In genomic region chr3:50321146-50321843, GRCh38 we compare ENCODE assay signal across 8 cellular contexts. TPM values are rescaled to one million over a fixed set of nuclear protein-coding genes. Genes with fewer than 3 reads are reported as not detected.
DNase-seq lines count a peak whose midpoint lies in the region; ATAC-seq and TF ChIP-seq lines count a peak whose summit lies in the region.

No MANE protein-coding gene starts in this region.

- H4K20me1 ChIP-seq in DND-41 (ENCODE audit: insufficient read depth, low read length) (peaks cover 19% of the 10 kb centered on the region; the same call in 1 of the 2 replicates), KMS-11 (ENCODE audit: insufficient read depth) (no peaks in the 10 kb centered on the region)

- TF ChIP-seq CTCF in DND-41 (IDR thresholded peaks at IDR 0.05; ENCODE audit: borderline replicate concordance, extremely low read depth, low read length, poor library complexity, severe bottlenecking) (no peak), KMS-11 (conservative IDR thresholded peaks at IDR 0.05; ENCODE audit: low read depth, low read length) (no peak), fibroblast of villous mesenchyme (IDR thresholded peaks at IDR 0.05; ENCODE audit: insufficient read depth, low read depth, low read length) (no peak), neural crest cell (conservative IDR thresholded peaks at IDR 0.05) (no peak)

- H3K36me3 ChIP-seq in DND-41 (ENCODE audit: insufficient read depth, low read length) (peaks cover 59% of the 10 kb centered on the region), KMS-11 (ENCODE audit: insufficient read depth) (no peaks in the 10 kb centered on the region)

- no peaks in the 10 kb centered on the region for H3K9me3 Mint-ChIP-seq in neural crest cell
- H3K9me3 Mint-ChIP-seq in stimulated activated naive CD8-positive, alpha-beta T cell treated with anti-CD3 and anti-CD28 coated beads, Interleukin-15, amount 100 ng/mL, for 72 hours: no peaks in the 10 kb centered on the region

- peaks cover 49% of the 10 kb centered on the region for H3K4me1 ChIP-seq in DND-41 (ENCODE audit: insufficient read depth, low read length)
- peaks cover 4% of the 10 kb centered on the region for H3K4me1 ChIP-seq in KMS-11 (ENCODE audit: low read depth, poor library complexity, severe bottlenecking)

- H3K27ac ChIP-seq in DND-41 (ENCODE audit: low read length) (peak overlapping the region; percentile 100), KMS-11 (peak overlapping the region; percentile 68)

- peak overlapping the region; percentile 100 for H3K27ac Mint-ChIP-seq in neural crest cell (ENCODE audit: unreplicated experiment)
- peak overlapping the region; percentile 99 to 100 for H3K27ac Mint-ChIP-seq in stimulated activated naive CD8-positive, alpha-beta T cell treated with anti-CD3 and anti-CD28 coated beads, Interleukin-15, amount 100 ng/mL, for 72 hours

- peak overlapping the region; percentile 100 for H2AFZ ChIP-seq in DND-41 (ENCODE audit: low read depth, low read length)
- peak overlapping the region; percentile 71 for H2AFZ ChIP-seq in KMS-11 (ENCODE audit: low read depth)

- peaks cover 53% of the 10 kb centered on the region for H3K4me1 Mint-ChIP-seq in neural crest cell
- peaks cover 78% of the 10 kb centered on the region for H3K4me1 Mint-ChIP-seq in stimulated activated naive CD8-positive, alpha-beta T cell treated with anti-CD3 and anti-CD28 coated beads, Interleukin-15, amount 100 ng/mL, for 72 hours

- H3K4me3 Mint-ChIP-seq in neural crest cell: peak overlapping the region; percentile 94
- H3K4me3 Mint-ChIP-seq in stimulated activated naive CD8-positive, alpha-beta T cell treated with anti-CD3 and anti-CD28 coated beads, Interleukin-15, amount 100 ng/mL, for 72 hours: peak overlapping the region; percentile 85 to 91

- no peaks in the 10 kb centered on the region for H3K27me3 ChIP-seq in DND-41 (ENCODE audit: insufficient read depth, low read length, poor library complexity)
- H3K27me3 ChIP-seq in KMS-11 (ENCODE audit: insufficient read depth, low read depth): no peaks in the 10 kb centered on the region

- H3K79me2 ChIP-seq in DND-41 (ENCODE audit: insufficient read depth, low read length): peaks cover 30% of the 10 kb centered on the region
- H3K79me2 ChIP-seq in KMS-11 (ENCODE audit: insufficient read depth, low read depth): no peaks in the 10 kb centered on the region

- H3K9ac ChIP-seq in DND-41 (ENCODE audit: low read depth, low read length) (peak overlapping the region; percentile 62), KMS-11 (peak overlapping the region; percentile 78)

- no peaks in the 10 kb centered on the region for H3K27me3 Mint-ChIP-seq in neural crest cell (ENCODE audit: low read depth)
- H3K27me3 Mint-ChIP-seq in stimulated activated naive CD8-positive, alpha-beta T cell treated with anti-CD3 and anti-CD28 coated beads, Interleukin-15, amount 100 ng/mL, for 72 hours: no peaks in the 10 kb centered on the region

- DNase-seq in DND-41 (peak; percentile 89), fibroblast of villous mesenchyme (ENCODE audit: low read depth) (peak; percentile 88), neural crest cell (ENCODE audit: low read depth, low spot score) (peak; percentile 84)
- DNase-seq in activated effector memory CD4-positive, alpha-beta T cell treated with anti-CD3 and anti-CD28 coated beads, Interleukin-2, amount 50 U/mL, for 16 hours: peak; percentile 94
- peak; percentile 84 to 86 for DNase-seq in stimulated activated naive CD8-positive, alpha-beta T cell treated with anti-CD3 and anti-CD28 coated beads, Interleukin-15, amount 100 ng/mL, for 72 hours

- peak overlapping the region; percentile 44 to 74 for H3K4me3 ChIP-seq in DND-41 (ENCODE audit: low read depth in 1 of 2, low read length in 2 of 2)
- no peak overlapping the region for H3K4me3 ChIP-seq in KMS-11 (IDR thresholded peaks at IDR 0.05; ENCODE audit: insufficient read depth, low read depth, low read length)
- H3K4me3 ChIP-seq in fibroblast of villous mesenchyme (ENCODE audit: low read depth, low read length): peak overlapping the region; percentile 68

- peak; percentile 85 for ATAC-seq in DND-41 (ENCODE audit: insufficient read depth, low read depth)
- ATAC-seq in GM21786 (IDR thresholded peaks at IDR 0.05; ENCODE audit: unreplicated experiment): peak; percentile 90
- peak; percentile 79 for ATAC-seq in stimulated activated naive CD8-positive, alpha-beta T cell treated with anti-CD3 and anti-CD28 coated beads, Interleukin-15, amount 100 ng/mL, for 72 hours

- TF ChIP-seq POLR2A in Raji (IDR thresholded peaks at IDR 0.05; ENCODE audit: insufficient read depth, low read depth, low read length): peak; percentile 68

- H3K9me3 ChIP-seq in DND-41 (ENCODE audit: insufficient read depth, low read length, severe bottlenecking): no peaks in the 10 kb centered on the region

- peaks cover 15% of the 10 kb centered on the region for H3K36me3 Mint-ChIP-seq in neural crest cell (ENCODE audit: low read depth)

- H3K4me2 ChIP-seq in DND-41 (ENCODE audit: insufficient read depth, low read length): peak overlapping the region; percentile 78
- peak overlapping the region; percentile 78 for H3K4me2 ChIP-seq in KMS-11

RNA-seq across cellular contexts. Expression of gene HYAL2, which starts 1.2 kb away (rescaled TPM):
- 49.6 and 69.1 TPM in 2 replicates for total RNA-seq in fibroblast of villous mesenchyme
- 73.0 and 78.0 TPM in 2 replicates for total RNA-seq in neural crest cell

RNA-seq across cellular contexts. Expression of gene TUSC2, which starts 6.7 kb away (rescaled TPM):
- total RNA-seq in fibroblast of villous mesenchyme (17.7 and 22.0 TPM in 2 replicates), neural crest cell (35.0 and 35.5 TPM in 2 replicates)

RNA-seq across cellular contexts. Expression of gene HYAL1, which starts 17.9 kb away (rescaled TPM):
- total RNA-seq in fibroblast of villous mesenchyme (1.6 and 2.6 TPM in 2 replicates), neural crest cell (2.0 and 2.5 TPM in 2 replicates)

RNA-seq across cellular contexts. Expression of gene RASSF1, which starts 19.3 kb away (rescaled TPM):
- total RNA-seq in fibroblast of villous mesenchyme (34.8 and 36.3 TPM in 2 replicates), neural crest cell (15.1 and 16.8 TPM in 2 replicates)

RNA-seq across cellular contexts. Expression of gene HYAL3, which starts 22.1 kb away (rescaled TPM):
- total RNA-seq in fibroblast of villous mesenchyme (2.3 and 6.5 TPM in 2 replicates), neural crest cell (2.9 and 4.4 TPM in 2 replicates)
